ENCODE assay signal across 13 cellular contexts in the genomic region with DNA sequence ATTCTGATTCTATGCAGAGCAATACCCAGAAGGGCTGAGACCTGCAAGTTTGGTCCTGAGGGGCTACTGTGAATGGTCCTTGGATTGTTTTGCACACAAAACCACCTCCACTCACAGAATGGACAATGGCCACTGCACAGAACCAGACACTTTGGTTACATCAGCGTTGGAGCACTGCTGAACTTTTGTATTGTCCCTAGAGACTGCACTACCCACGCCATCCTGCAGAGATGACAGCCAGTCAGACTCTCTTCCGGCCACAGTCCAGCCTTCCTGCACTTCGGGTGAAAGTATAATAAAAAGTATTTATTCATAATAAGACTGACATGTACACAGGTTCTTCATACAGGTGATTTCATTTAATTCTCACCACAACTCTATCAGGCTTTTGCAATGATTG.
DNase-seq lines count a peak whose midpoint lies in the region; ATAC-seq and TF ChIP-seq lines count a peak whose summit lies in the region.
"Had no signal": no experiment of that assay in that cellular context is flagged by ENCODE, and none has a peak within 500 bp of the region (broad histone marks: within the 10 kb centered on the region; RNA-seq: fewer than 3 reads in every experiment).

No MANE protein-coding gene starts in this region.

- no peak overlapping the region for H3K27ac ChIP-seq in RWPE1
- H3K27ac ChIP-seq: breast epithelium, SK-N-MC had no signal

- POLR2A ChIA-PET in RWPE1 (lab: Yijun Ruan, JAX; ENCODE audit: low non-redundant PET): no interaction called here

- DNase-seq in hepatic stellate cell (ENCODE audit: low spot score): peak; percentile 32
- DNase-seq in HuH-7 (ENCODE audit: low spot score): no peak
- no peak for DNase-seq in DMS153 (lab: John Stamatoyannopoulos, UW)
- no peak for DNase-seq in GM13977 (ENCODE audit: low spot score)
- DNase-seq in RWPE1 (ENCODE audit: low spot score): no peak
- DNase-seq: activated CD4-positive, alpha-beta T cell treated with anti-CD3 and anti-CD28 coated beads for 4 hours; NCI-H524 treated with DMSO at 0.1 percent for 48 hours; stimulated activated CD4-positive, alpha-beta T cell treated with anti-CD3 and anti-CD28 coated beads, Interleukin-2, amount 100 ng/mL, for 48 hours had no signal

- CTCF ChIA-PET in RWPE1 (lab: Yijun Ruan, JAX): interaction anchor here (0.6 kb wide), 1 partner anchor 476 kb away, joined by 3 read pairs; no protein-coding TSS in a partner anchor

- in situ Hi-C loops in GM13977 (cut with MboI; ENCODE audit: low pct_unique_long_range_greater_than_20kb, low sequenced_read_pairs, unreplicated experiment): no loop called here

- TF ChIP-seq CTCF in GM13977 (IDR thresholded peaks at IDR 0.05; ENCODE audit: extremely low read depth, insufficient read depth, missing control alignments) (no peak), RWPE1 (conservative IDR thresholded peaks at IDR 0.05; ENCODE audit: low read depth) (no peak)

- ATAC-seq in GM18520 (IDR thresholded peaks at IDR 0.05; ENCODE audit: unreplicated experiment) (peak; percentile 98), GM21515 (IDR thresholded peaks at IDR 0.05; ENCODE audit: unreplicated experiment) (peak; percentile 84), HG03095 (IDR thresholded peaks at IDR 0.05; ENCODE audit: unreplicated experiment) (peak; percentile 89)
